Comparison of ENCODE assay signal across 17 cellular contexts in the genomic region with DNA sequence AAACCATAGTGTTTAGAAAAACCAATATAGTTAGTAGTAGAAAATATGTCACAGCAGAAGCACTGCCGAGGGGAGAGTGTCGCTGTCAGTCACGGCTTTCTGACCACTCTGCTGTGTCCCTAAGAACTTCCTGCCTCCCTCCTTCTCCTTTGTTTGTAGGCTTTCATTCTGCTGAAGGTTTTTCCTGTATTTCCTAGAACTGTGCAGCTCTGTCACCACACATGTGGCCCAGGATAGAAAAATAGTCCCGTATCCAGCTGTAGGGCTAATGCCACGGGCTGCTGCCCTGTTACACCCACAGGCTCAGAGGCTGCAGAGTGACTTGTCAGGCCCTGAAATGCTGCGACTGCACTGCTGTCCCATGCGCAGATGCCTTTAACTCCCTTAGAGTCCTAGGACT. TPM values are rescaled to one million over a fixed set of nuclear protein-coding genes. Genes with fewer than 3 reads are reported as not detected.
DNase-seq lines count a peak whose midpoint lies in the region; ATAC-seq, FAIRE-seq and TF ChIP-seq lines count a peak whose summit lies in the region.
"Had no signal": no experiment of that assay in that cellular context is flagged by ENCODE, and none has a peak within 500 bp of the region (broad histone marks: within the 10 kb centered on the region; RNA-seq: fewer than 3 reads in every experiment).

No MANE protein-coding gene starts in this region.

- H3K79me2 ChIP-seq in HepG2 (ENCODE audit: insufficient read depth, low read length) (no peaks in the 10 kb centered on the region), endothelial cell of umbilical vein (ENCODE audit: control insufficient read depth, insufficient read depth, low read length) (no peaks in the 10 kb centered on the region), Karpas-422 (ENCODE audit: low read length) (no peaks in the 10 kb centered on the region)

- no peaks in the 10 kb centered on the region for H3K9me2 ChIP-seq in Karpas-422 (replicated peaks; ENCODE audit: insufficient read depth, low read length)

- H3K9me1 ChIP-seq in endothelial cell of umbilical vein (replicated peaks; ENCODE audit: control insufficient read depth, extremely low read depth, insufficient read depth, low read length): no peaks in the 10 kb centered on the region

- peak overlapping the region; percentile 91 for H3K27ac Mint-ChIP-seq in neural crest cell (ENCODE audit: unreplicated experiment)

- dilution Hi-C loops in endothelial cell of umbilical vein (cut with MboI; ENCODE audit: extremely low pct_ligation_motif_present, low sequenced_read_pairs): no loop called here

- TF ChIP-seq EP300 in HepG2 (IDR thresholded peaks at IDR 0.05; ENCODE audit: low read depth in 2 of 2, low read length in 2 of 2) (no peak), HepG2 (CRISPR knock-in tag; IDR thresholded peaks at IDR 0.05; ENCODE audit: borderline replicate concordance) (no peak)

- no peak overlapping the region for H3K4me3 ChIP-seq in right lobe of liver
- no peak overlapping the region for H3K4me3 ChIP-seq in HepG2 (replicated peaks in 1 of 3; ENCODE audit: insufficient read depth in 1 of 3, low read depth in 2 of 3, low read length in 3 of 3)
- H3K4me3 ChIP-seq in endothelial cell of umbilical vein (replicated peaks in 1 of 3; ENCODE audit: insufficient read depth in 1 of 3, low read depth in 1 of 3, low read length in 3 of 3): no peak overlapping the region
- no peak overlapping the region for H3K4me3 ChIP-seq in Karpas-422 (ENCODE audit: low read length)
- no peak overlapping the region for H3K4me3 ChIP-seq in adrenal gland
- H3K4me3 ChIP-seq: MG63 had no signal

- no peaks in the 10 kb centered on the region for H3K27me3 Mint-ChIP-seq in neural crest cell (ENCODE audit: low read depth)

- H3K4me1 ChIP-seq in right lobe of liver (no peaks in the 10 kb centered on the region), HepG2 (ENCODE audit: insufficient read depth, low read length) (no peaks in the 10 kb centered on the region), endothelial cell of umbilical vein (ENCODE audit: control insufficient read depth, extremely low read depth, insufficient read depth, low read length) (peaks cover 5% of the 10 kb centered on the region), Karpas-422 (ENCODE audit: low read length) (no peaks in the 10 kb centered on the region), adrenal gland (replicated peaks in 1 of 2) (no peaks in the 10 kb centered on the region)

- no peaks in the 10 kb centered on the region for H3K27me3 ChIP-seq in right lobe of liver
- no peaks in the 10 kb centered on the region for H3K27me3 ChIP-seq in HepG2 (ENCODE audit: control insufficient read depth in 1 of 2, insufficient read depth in 2 of 2, low read length in 2 of 2)
- H3K27me3 ChIP-seq in endothelial cell of umbilical vein (ENCODE audit: control insufficient read depth in 2 of 2, insufficient read depth in 2 of 2, low read length in 2 of 2): no peaks in the 10 kb centered on the region
- no peaks in the 10 kb centered on the region for H3K27me3 ChIP-seq in Karpas-422 (ENCODE audit: low read length)
- no peaks in the 10 kb centered on the region for H3K27me3 ChIP-seq in adrenal gland
- H3K27me3 ChIP-seq: MG63 had no signal

- no peak overlapping the region for H3K27ac ChIP-seq in right lobe of liver
- no peak overlapping the region for H3K27ac ChIP-seq in HepG2 (ENCODE audit: extremely low read length, insufficient read depth, low read length)
- H3K27ac ChIP-seq in endothelial cell of umbilical vein (ENCODE audit: insufficient read depth, low read depth, low read length): no peak overlapping the region
- no peak overlapping the region for H3K27ac ChIP-seq in Karpas-422 (ENCODE audit: low read length)
- no peak overlapping the region for H3K27ac ChIP-seq in adrenal gland
- H3K27ac ChIP-seq: KMS-11, RWPE1 had no signal

- BruUV-seq in HepG2 (replicated peaks; lab: Mats Ljungman, UMichigan) (no TSS peak), endothelial cell of umbilical vein (replicated peaks; lab: Mats Ljungman, UMichigan) (no TSS peak)

- TF ChIP-seq POLR2A in right lobe of liver (IDR thresholded peaks at IDR 0.05): no peak
- no peak for TF ChIP-seq POLR2A in HepG2 (IDR thresholded peaks at IDR 0.05; ENCODE audit: insufficient read depth in 1 of 2, low read depth in 2 of 2, low read length in 2 of 2)
- TF ChIP-seq POLR2A in endothelial cell of umbilical vein (IDR thresholded peaks at IDR 0.05; ENCODE audit: low read depth, low read length): no peak
- no peak for TF ChIP-seq POLR2A in adrenal gland (IDR thresholded peaks at IDR 0.05)

- no peaks in the 10 kb centered on the region for H3K9me3 Mint-ChIP-seq in neural crest cell

- DNase-seq in right lobe of liver (no peak), HepG2 (ENCODE audit: low spot score) (no peak), endothelial cell of umbilical vein (ENCODE audit: low read depth, low spot score) (peak; percentile 51), neural crest cell (ENCODE audit: low read depth, low spot score) (no peak), Karpas-422 (no peak), adrenal gland (no peak), NCI-H2081 (lab: John Stamatoyannopoulos, UW) (no peak)
- DNase-seq: DMS 273 treated with DMSO at 0.1 percent for 48 hours, MG63, NCI-H1092, NCI-H510A treated with DMSO at 0.1 percent for 48 hours, NCI-H82, PC-3 had no signal

- H3K36me3 Mint-ChIP-seq in neural crest cell (ENCODE audit: low read depth): peaks cover 6% of the 10 kb centered on the region

- no peak for TF ChIP-seq RAD21 in HepG2 (CRISPR knock-in tag; IDR thresholded peaks at IDR 0.05)

- H3K4me2 ChIP-seq in HepG2 (ENCODE audit: low read depth, low read length): no peak overlapping the region
- H3K4me2 ChIP-seq in endothelial cell of umbilical vein (ENCODE audit: insufficient read depth, low read length): no peak overlapping the region
- H3K4me2 ChIP-seq in Karpas-422 (ENCODE audit: low read depth, low read length, poor library complexity, severe bottlenecking): no peak overlapping the region
- H3K4me2 ChIP-seq: KMS-11 had no signal

- in situ Hi-C loops in HepG2 (cut with HindIII; ENCODE audit: extremely low pct_ligation_motif_present, low pct_unique_long_range_greater_than_20kb): no loop called here

- H3K4me1 Mint-ChIP-seq in neural crest cell: peaks cover 9% of the 10 kb centered on the region

- ATAC-seq in right lobe of liver (peak in 3 of 4 donors; percentile 25 to 29 (median 25)), HepG2 (no peak), GM21526 (IDR thresholded peaks at IDR 0.05; ENCODE audit: low FRiP score, unreplicated experiment) (no peak)
- ATAC-seq: PC-3 had no signal

- H3K4me3 Mint-ChIP-seq in neural crest cell: no peak overlapping the region

- TF ChIP-seq CTCF in right lobe of liver (IDR thresholded peaks at IDR 0.05) (no peak), HepG2 (CRISPR knock-in tag; IDR thresholded peaks at IDR 0.05) (no peak), endothelial cell of umbilical vein (IDR thresholded peaks at IDR 0.05; ENCODE audit: extremely low read depth in 1 of 2, insufficient read depth in 1 of 2, low read depth in 1 of 2, low read length in 2 of 2) (no peak), neural crest cell (conservative IDR thresholded peaks at IDR 0.05) (no peak), adrenal gland (IDR thresholded peaks at IDR 0.05) (no peak)

- H3K36me3 ChIP-seq in right lobe of liver (peaks cover 0 to 86% (median 14%) of the 10 kb centered on the region in 4 donors), HepG2 (replicated peaks in 1 of 2; ENCODE audit: control insufficient read depth in 1 of 2, insufficient read depth in 2 of 2, low read length in 2 of 2) (peaks cover 14 to 69% of the 10 kb centered on the region in 2 experiments), endothelial cell of umbilical vein (ENCODE audit: control insufficient read depth in 2 of 2, extremely low read depth in 1 of 2, insufficient read depth in 2 of 2, low read length in 2 of 2) (peaks cover 23 to 37% of the 10 kb centered on the region in 2 experiments), Karpas-422 (ENCODE audit: insufficient read depth, low read length) (no peaks in the 10 kb centered on the region), adrenal gland (replicated peaks in 1 of 2) (peaks cover 0 to 66% of the 10 kb centered on the region in 2 donors)

- H3K9me3 ChIP-seq in right lobe of liver (no peaks in the 10 kb centered on the region), HepG2 (ENCODE audit: low read length) (no peaks in the 10 kb centered on the region), endothelial cell of umbilical vein (replicated peaks; ENCODE audit: control insufficient read depth, insufficient read depth, low read length) (no peaks in the 10 kb centered on the region), Karpas-422 (ENCODE audit: low read length) (no peaks in the 10 kb centered on the region), adrenal gland (replicated peaks in 1 of 3) (no peaks in the 10 kb centered on the region)
- H3K9me3 ChIP-seq: MG63 had no signal

- POLR2A ChIA-PET in HepG2 (lab: Yijun Ruan, JAX) (no interaction called here), endothelial cell of umbilical vein (lab: Charles Lee) (no interaction called here)

- no peak overlapping the region for H2AFZ ChIP-seq in HepG2 (ENCODE audit: low read length)
- no peak overlapping the region for H2AFZ ChIP-seq in endothelial cell of umbilical vein (ENCODE audit: low read depth, low read length)
- no peak overlapping the region for H2AFZ ChIP-seq in Karpas-422 (ENCODE audit: low read length)

- FAIRE-seq in HepG2 (lab: Jason Lieb, UNC) (no peak), endothelial cell of umbilical vein (lab: Jason Lieb, UNC) (no peak)
- FAIRE-seq: H1 had no signal

- 63% methylated on average over 7 of the region's 7 CpGs for WGBS in right lobe of liver (ENCODE audit: insufficient coverage, low coverage, low lambda C conversion rate, missing lambda C conversion rate)
- WGBS in HepG2 (ENCODE audit: low lambda C conversion rate): 96% methylated on average over 7 of the region's 7 CpGs
- WGBS in adrenal gland, 4 donors: 87 to 92% (median 89%) methylated on average over 7 of the region's 7 CpGs

- H3K9ac ChIP-seq in HepG2 (ENCODE audit: insufficient read depth, low read depth, low read length) (no peak overlapping the region), endothelial cell of umbilical vein (replicated peaks; ENCODE audit: extremely low read depth, insufficient read depth, low read length) (no peak overlapping the region), Karpas-422 (ENCODE audit: low read length) (no peak overlapping the region)
- H3K9ac ChIP-seq: KMS-11 had no signal

- intact Hi-C loops in right lobe of liver (cut with DNase I) (no loop called here), HepG2 (cut with micrococcal nuclease; ENCODE audit: unreplicated experiment) (no loop called here), endothelial cell of umbilical vein (cut with micrococcal nuclease) (no loop called here), adrenal gland (cut with DNase I) (no loop called here)

- CTCF ChIA-PET in HepG2 (lab: Yijun Ruan, JAX; ENCODE audit: low intra/inter-chr PET ratio, low total read pairs): no interaction called here
- CTCF ChIA-PET in endothelial cell of umbilical vein (lab: Charles Lee): no interaction called here

- H4K20me1 ChIP-seq in HepG2 (ENCODE audit: insufficient read depth, low read length) (no peaks in the 10 kb centered on the region), endothelial cell of umbilical vein (replicated peaks; ENCODE audit: control insufficient read depth, extremely low read depth, insufficient read depth, low read length) (no peaks in the 10 kb centered on the region), Karpas-422 (ENCODE audit: insufficient read depth, low read depth, low read length) (no peaks in the 10 kb centered on the region)

RNA-seq across cellular contexts. Expression of a gene that starts 52.6 kb away (rescaled TPM):
- 1 to 10 TPM; 3.2 to 7.4 (median 4.2) TPM for total RNA-seq in right lobe of liver
- 39.0 and 39.1 TPM in 2 replicates for total RNA-seq in HepG2 (2016; rRNA removed; fragmentation: Illumina TruSeq; extraction: Trizol)
- total RNA-seq in HepG2 (2016; cell fraction: cytosol; rRNA removed; fragmentation: Illumina TruSeq; extraction: Trizol; ENCODE audit: low read depth): 50.4 and 51.2 TPM in 2 replicates
- total RNA-seq in HepG2 (2016; cell fraction: insoluble cytoplasmic fraction; rRNA removed; fragmentation: Illumina TruSeq; extraction: Trizol): 32.6 and 44.6 TPM in 2 replicates
- 52.4 and 52.9 TPM in 2 replicates for total RNA-seq in HepG2 (2016; cell fraction: membrane; rRNA removed; fragmentation: Illumina TruSeq; extraction: Trizol)
- 33.3 and 38.2 TPM in 2 replicates for total RNA-seq in HepG2 (2016; cell fraction: nucleus; rRNA removed; fragmentation: Illumina TruSeq; extraction: Trizol)
- polyA plus RNA-seq in HepG2 (2011; rRNA removed): 57.6 and 59.5 TPM in 2 replicates
- polyA plus RNA-seq in HepG2 (2011; cell fraction: cytosol; rRNA removed): 44.7 and 49.0 TPM in 2 replicates
- 85.9 and 86.7 TPM in 2 replicates for polyA plus RNA-seq in HepG2 (2011; cell fraction: nucleus; rRNA removed)
- polyA plus RNA-seq in HepG2 (2012): 53.7 and 59.9 TPM in 2 replicates
- 53.0 and 54.8 TPM in 2 replicates for polyA plus RNA-seq in HepG2 (2016; cell fraction: cytosol; fragmentation: Illumina TruSeq; extraction: Trizol; ENCODE audit: low read depth)
- 28.2 and 29.0 TPM in 2 replicates for polyA plus RNA-seq in HepG2 (2016; cell fraction: insoluble cytoplasmic fraction; fragmentation: Illumina TruSeq; extraction: Trizol; ENCODE audit: low read depth)
- 41.5 and 42.8 TPM in 2 replicates for polyA plus RNA-seq in HepG2 (2016; cell fraction: membrane; fragmentation: Illumina TruSeq; extraction: Trizol; ENCODE audit: low read depth)
- 49.3 and 52.0 TPM in 2 replicates for polyA plus RNA-seq in HepG2 (2016; cell fraction: nucleus; fragmentation: Illumina TruSeq; extraction: Trizol; ENCODE audit: insufficient read depth, low read depth)
- polyA minus RNA-seq in HepG2 (2011; rRNA and poly(A)+ RNA removed; ENCODE audit: low replicate concordance): 21.9 and 161 TPM in 2 replicates
- polyA minus RNA-seq in HepG2 (2011; cell fraction: cytosol; rRNA and poly(A)+ RNA removed): 57.2 and 71.5 TPM in 2 replicates
- polyA minus RNA-seq in HepG2 (2011; cell fraction: nucleus; rRNA and poly(A)+ RNA removed): 135 and 148 TPM in 2 replicates
- 71.8 and 78.2 TPM in 2 replicates for total RNA-seq in endothelial cell of umbilical vein
- polyA plus RNA-seq in endothelial cell of umbilical vein: 32.4 and 35.1 TPM in 2 replicates
- polyA plus RNA-seq in endothelial cell of umbilical vein (2011; cell fraction: cytosol; rRNA removed): 42.1 and 44.6 TPM in 2 replicates
- 85.0 and 90.0 TPM in 2 replicates for polyA plus RNA-seq in endothelial cell of umbilical vein (2011; cell fraction: nucleus; rRNA removed)
- polyA plus RNA-seq in endothelial cell of umbilical vein (2012): 28.3 and 54.5 TPM in 2 replicates
- 76.8 and 82.3 TPM in 2 replicates for polyA minus RNA-seq in endothelial cell of umbilical vein
- polyA minus RNA-seq in endothelial cell of umbilical vein (2011; cell fraction: cytosol; rRNA and poly(A)+ RNA removed): 12.2 TPM
- 77.9 and 82.2 TPM in 2 replicates for polyA minus RNA-seq in endothelial cell of umbilical vein (2011; cell fraction: nucleus; rRNA and poly(A)+ RNA removed)
- 2.9 TPM in 2 replicates for total RNA-seq in neural crest cell
- 0.04 TPM in 1 of 2 replicates, not detected in the other for total RNA-seq in Karpas-422 (2014; rRNA removed; shearing (Covaris generic); ENCODE audit: low replicate concordance)
- total RNA-seq in adrenal gland: 10 to 100 TPM; 10.1 to 20.5 (median 16.1) TPM
- 1 to 10 TPM; 5.9 to 6.8 (median 6.6) TPM for polyA plus RNA-seq in adrenal gland

Comparison
In these comparisons a context has a peak if more than half of its experiments do, and no peak if none do; other contexts are left out.
1. ATAC-seq: peak in right lobe of liver (3 of 4); none in HepG2 (single experiment) and GM21526 (single experiment).